Comparison of ENCODE assay signal across 16 cellular contexts in genomic region chr2:68417931-68418330, GRCh38. TPM values are rescaled to one million over a fixed set of nuclear protein-coding genes. Genes with fewer than 3 reads are reported as not detected.
DNase-seq lines count a peak whose midpoint lies in the region; ATAC-seq and TF ChIP-seq lines count a peak whose summit lies in the region.
"Had no signal": no experiment of that assay in that cellular context is flagged by ENCODE, and none has a peak within 500 bp of the region (broad histone marks: within the 10 kb centered on the region; RNA-seq: fewer than 3 reads in every experiment).

No MANE protein-coding gene starts in this region.

- H3K27ac ChIP-seq in HL-60 (replicated peaks): peak overlapping the region; percentile 6; the same call in 1 of the 2 replicates
- H3K27ac ChIP-seq: WERI-Rb-1 had no signal

- POLR2A ChIA-PET in activated B cell treated with CpG ODN at 0.5 μM for 24 hours (lab: Charles Lee): interaction anchor here (2.7 kb wide), 1 partner anchor 14 kb away, joined by 11 read pairs; no protein-coding TSS in a partner anchor

- H3K27me3 ChIP-seq in HL-60 (ENCODE audit: insufficient read depth, poor library complexity, severe bottlenecking): no peaks in the 10 kb centered on the region

- no peaks in the 10 kb centered on the region for H3K9me3 Mint-ChIP-seq in T-helper 1 cell treated with Interleukin-12 subunit alpha and Interleukin-12 subunit beta and Interleukin-4 antibody, amounts not matched to agents 30 μg/mL and 1 μg/mL, for 36 hours
- no peaks in the 10 kb centered on the region for H3K9me3 Mint-ChIP-seq in activated B cell treated with CpG ODN at 0.5 μM for 24 hours
- H3K9me3 Mint-ChIP-seq in stimulated activated effector memory CD8-positive, alpha-beta T cell treated with anti-CD3 and anti-CD28 coated beads, Interleukin-12 subunit alpha, Interleukin-12 subunit beta, amount 100 ng/mL, for 72 hours: no peaks in the 10 kb centered on the region

- peaks cover 7% of the 10 kb centered on the region for H3K27me3 Mint-ChIP-seq in T-helper 1 cell treated with Interleukin-12 subunit alpha and Interleukin-12 subunit beta and Interleukin-4 antibody, amounts not matched to agents 30 μg/mL and 1 μg/mL, for 36 hours (ENCODE audit: low read depth)
- no peaks in the 10 kb centered on the region for H3K27me3 Mint-ChIP-seq in activated B cell treated with CpG ODN at 0.5 μM for 24 hours

- no peak for DNase-seq in T-helper 1 cell
- no peak for DNase-seq in HL-60 (ENCODE audit: low read depth in 1 of 2, low spot score in 1 of 2)
- DNase-seq in activated B cell treated with CpG ODN at 0.5 μM for 24 hours: no peak
- DNase-seq in stimulated activated effector memory CD8-positive, alpha-beta T cell treated with anti-CD3 and anti-CD28 coated beads, Interleukin-12 subunit alpha, Interleukin-12 subunit beta, amount 100 ng/mL, for 72 hours (ENCODE audit: low spot score in 2 of 2): no peak
- no peak for DNase-seq in DMS79 treated with DMSO at 0.1 percent for 48 hours (lab: John Stamatoyannopoulos, UW)
- DNase-seq in kidney glomerular epithelial cell (lab: John Stamatoyannopoulos, UW): no peak
- DNase-seq: H7; hypothalamus; left colon; NCI-H2227 treated with DMSO at 0.1 percent for 48 hours; NK-92 treated with Interleukin-12 subunit alpha and Interleukin-12 subunit beta, amount 100 ng/mL, for 24 hours; SK-N-SH; WERI-Rb-1 had no signal

- CTCF ChIA-PET in activated B cell treated with CpG ODN at 0.5 μM for 24 hours (lab: Charles Lee): interaction anchor here (1.4 to 4.0 kb wide), 2 partner anchors 15 to 24 kb away, joined by 4 to 17 read pairs; no protein-coding TSS in a partner anchor

- TF ChIP-seq CTCF in HL-60 (IDR thresholded peaks at IDR 0.05; ENCODE audit: insufficient read depth, low read length): no peak
- TF ChIP-seq CTCF in activated B cell treated with CpG ODN at 0.5 μM for 24 hours (IDR thresholded peaks at IDR 0.05): no peak

- no peak overlapping the region for H3K4me3 Mint-ChIP-seq in T-helper 1 cell treated with Interleukin-12 subunit alpha and Interleukin-12 subunit beta and Interleukin-4 antibody, amounts not matched to agents 30 μg/mL and 1 μg/mL, for 36 hours
- H3K4me3 Mint-ChIP-seq in activated B cell treated with CpG ODN at 0.5 μM for 24 hours: peak overlapping the region; percentile 16
- H3K4me3 Mint-ChIP-seq in stimulated activated effector memory CD8-positive, alpha-beta T cell treated with anti-CD3 and anti-CD28 coated beads, Interleukin-12 subunit alpha, Interleukin-12 subunit beta, amount 100 ng/mL, for 72 hours: no peak overlapping the region

- H3K27ac Mint-ChIP-seq in T-helper 1 cell treated with Interleukin-12 subunit alpha and Interleukin-12 subunit beta and Interleukin-4 antibody, amounts not matched to agents 30 μg/mL and 1 μg/mL, for 36 hours: peak overlapping the region; percentile 68
- H3K27ac Mint-ChIP-seq in activated B cell treated with CpG ODN at 0.5 μM for 24 hours: peak overlapping the region; percentile 47
- H3K27ac Mint-ChIP-seq in stimulated activated effector memory CD8-positive, alpha-beta T cell treated with anti-CD3 and anti-CD28 coated beads, Interleukin-12 subunit alpha, Interleukin-12 subunit beta, amount 100 ng/mL, for 72 hours: peak overlapping the region; percentile 63

- intact Hi-C loops in activated B cell treated with CpG ODN at 0.5 μM for 24 hours (cut with micrococcal nuclease): no loop called here

- H3K36me3 Mint-ChIP-seq in T-helper 1 cell treated with Interleukin-12 subunit alpha and Interleukin-12 subunit beta and Interleukin-4 antibody, amounts not matched to agents 30 μg/mL and 1 μg/mL, for 36 hours (ENCODE audit: low read depth): no peaks in the 10 kb centered on the region
- H3K36me3 Mint-ChIP-seq in activated B cell treated with CpG ODN at 0.5 μM for 24 hours (ENCODE audit: low read depth): no peaks in the 10 kb centered on the region
- no peaks in the 10 kb centered on the region for H3K36me3 Mint-ChIP-seq in stimulated activated effector memory CD8-positive, alpha-beta T cell treated with anti-CD3 and anti-CD28 coated beads, Interleukin-12 subunit alpha, Interleukin-12 subunit beta, amount 100 ng/mL, for 72 hours

- peak; percentile 72 for ATAC-seq in activated B cell treated with CpG ODN at 0.5 μM for 24 hours (ENCODE audit: low read depth)
- peak; percentile 81 for ATAC-seq in stimulated activated effector memory CD8-positive, alpha-beta T cell treated with anti-CD3 and anti-CD28 coated beads, Interleukin-12 subunit alpha, Interleukin-12 subunit beta, amount 100 ng/mL, for 72 hours
- ATAC-seq in HG03280 (IDR thresholded peaks at IDR 0.05; ENCODE audit: unreplicated experiment): no peak
- ATAC-seq: left colon had no signal

- H3K4me3 ChIP-seq in HL-60 (replicated peaks; ENCODE audit: insufficient read depth, low read length): no peak overlapping the region

- peaks cover 15% of the 10 kb centered on the region for H3K4me1 Mint-ChIP-seq in T-helper 1 cell treated with Interleukin-12 subunit alpha and Interleukin-12 subunit beta and Interleukin-4 antibody, amounts not matched to agents 30 μg/mL and 1 μg/mL, for 36 hours (ENCODE audit: low read depth)
- H3K4me1 Mint-ChIP-seq in activated B cell treated with CpG ODN at 0.5 μM for 24 hours: peaks cover 90% of the 10 kb centered on the region
- peaks cover 62% of the 10 kb centered on the region for H3K4me1 Mint-ChIP-seq in stimulated activated effector memory CD8-positive, alpha-beta T cell treated with anti-CD3 and anti-CD28 coated beads, Interleukin-12 subunit alpha, Interleukin-12 subunit beta, amount 100 ng/mL, for 72 hours

RNA-seq across cellular contexts. Expression of gene FBXO48, which starts 49.2 kb away (rescaled TPM):
- total RNA-seq in activated B cell treated with CpG ODN at 0.5 μM for 24 hours: 1.8 and 2.6 TPM in 2 replicates

RNA-seq across cellular contexts. Expression of gene APLF, which starts 49.5 kb away (rescaled TPM):
- total RNA-seq in activated B cell treated with CpG ODN at 0.5 μM for 24 hours: 6.4 and 6.8 TPM in 2 replicates

RNA-seq across cellular contexts. Expression of gene PLEK, which starts 52.8 kb away (rescaled TPM):
- total RNA-seq in activated B cell treated with CpG ODN at 0.5 μM for 24 hours: 138 and 140 TPM in 2 replicates
- total RNA-seq: A172, H7 had no signal
